ENCODE assay signal across 34 cellular contexts in genomic region chr16:52298769-52299168, GRCh38.
"Had no signal": no experiment of that assay in that cellular context is flagged by ENCODE, and none has a peak within 500 bp of the region (broad histone marks: within the 10 kb centered on the region; RNA-seq: fewer than 3 reads in every experiment).

No MANE protein-coding gene starts in this region.

- H3K36me3 ChIP-seq: MG63 had no signal

- H3K9me3 ChIP-seq: MG63 had no signal

- H3K9ac ChIP-seq: KMS-11 had no signal

- H3K27me3 ChIP-seq: MG63 had no signal

- H3K4me3 ChIP-seq: MG63 had no signal

- DNase-seq: Karpas-422, Kasumi-1, MG63, MM.1S, MV-4-11, NCI-H1048, NCI-H1092, NCI-H1092 treated with DMSO at 0.1 percent for 48 hours, NCI-H1105, NCI-H1105 treated with DMSO at 0.1 percent for 48 hours, NCI-H1417, NCI-H1417 treated with DMSO at 0.1 percent for 48 hours, NCI-H1436, NCI-H1436 treated with DMSO at 0.1 percent for 48 hours, NCI-H146, NCI-H1694, NCI-H1694 treated with DMSO at 0.1 percent for 48 hours, NCI-H187, NCI-H187 treated with DMSO at 0.1 percent for 48 hours, NCI-H1930, NCI-H2029, NCI-H2029 treated with DMSO at 0.1 percent for 48 hours, NCI-H2081, NCI-H2081 treated with DMSO at 0.1 percent for 48 hours, NCI-H2107, NCI-H2171, NCI-H2171 treated with DMSO at 0.1 percent for 48 hours, NCI-H2227 treated with DMSO at 0.1 percent for 48 hours, NCI-H226, NCI-H345, NCI-H446, NCI-H446 treated with DMSO at 0.1 percent for 48 hours, NCI-H510A had no signal

- H3K27ac ChIP-seq: KMS-11 had no signal

- H3K4me2 ChIP-seq: KMS-11 had no signal
